Comparison of ENCODE assay signal across 23 cellular contexts in genomic region chr10:27019827-27020226, GRCh38.
A peak's percentile ranks its signal among the peaks of the same experiment; 100 is the strongest.
DNase-seq lines count a peak whose midpoint lies in the region; ATAC-seq and TF ChIP-seq lines count a peak whose summit lies in the region.
"Had no signal": no experiment of that assay in that cellular context is flagged by ENCODE, and none has a peak within 500 bp of the region (broad histone marks: within the 10 kb centered on the region; RNA-seq: fewer than 3 reads in every experiment).

No MANE protein-coding gene starts in this region.

- no peak overlapping the region for H3K27ac ChIP-seq in SK-N-SH (ENCODE audit: low read depth in 2 of 2, low read length in 1 of 2)
- H3K27ac ChIP-seq: C4-2B, HL-60, RWPE1, SJSA1 had no signal

- H3K4me3 ChIP-seq in SK-N-SH (ENCODE audit: low read depth in 2 of 2, low read length in 1 of 2) (no peak overlapping the region), fibroblast of mammary gland (ENCODE audit: control insufficient read depth, low read depth, low read length) (no peak overlapping the region)
- H3K4me3 ChIP-seq: SJSA1 had no signal

- no peaks in the 10 kb centered on the region for H3K4me1 ChIP-seq in SK-N-SH (ENCODE audit: control insufficient read depth in 1 of 2, insufficient read depth in 2 of 2, low read depth in 1 of 2, low read length in 1 of 2)
- H3K4me1 ChIP-seq: SJSA1 had no signal

- CTCF ChIA-PET in SK-N-SH (lab: Yijun Ruan, JAX) = no interaction called here

- ATAC-seq in SK-N-SH treated with all-trans-retinoic acid at 6 μM for 48 hours (no peak), HG03565 (IDR thresholded peaks at IDR 0.05; ENCODE audit: unreplicated experiment) (no peak)

- no peaks in the 10 kb centered on the region for H3K9me3 ChIP-seq in SK-N-SH
- H3K9me3 ChIP-seq: SJSA1 had no signal

- H3K79me2 ChIP-seq in SK-N-SH (ENCODE audit: insufficient read depth) = no peaks in the 10 kb centered on the region

- no peaks in the 10 kb centered on the region for H4K20me1 ChIP-seq in SK-N-SH (ENCODE audit: insufficient read depth)

- TF ChIP-seq CTCF in SK-N-SH (IDR thresholded peaks at IDR 0.05) (no peak), fibroblast of mammary gland (conservative IDR thresholded peaks at IDR 0.05; ENCODE audit: control insufficient read depth, insufficient read depth, low read depth, low read length) (no peak)

- no peak overlapping the region for H2AFZ ChIP-seq in SK-N-SH (ENCODE audit: low read depth)

- TF ChIP-seq EP300 in SK-N-SH (IDR thresholded peaks at IDR 0.05; ENCODE audit: borderline replicate concordance in 1 of 2, low read depth in 1 of 2, low read length in 1 of 2) = no peak

- POLR2A ChIA-PET in SK-N-SH (lab: Yijun Ruan, JAX) = no interaction called here

- no peaks in the 10 kb centered on the region for H3K27me3 ChIP-seq in SK-N-SH (ENCODE audit: insufficient read depth)
- H3K27me3 ChIP-seq: SJSA1 had no signal

- no peak for TF ChIP-seq RAD21 in SK-N-SH (IDR thresholded peaks at IDR 0.05; ENCODE audit: low read length)

- DNase-seq in SK-N-SH (no peak), RPMI7951 (ENCODE audit: low read depth) (peak; percentile 9), fibroblast of mammary gland (ENCODE audit: low read depth) (peak; percentile 20), pulmonary artery endothelial cell (ENCODE audit: low read depth, low spot score) (peak; percentile 10), AG08396 (ENCODE audit: low spot score) (no peak), NCI-H146 treated with DMSO at 0.1 percent for 48 hours (lab: John Stamatoyannopoulos, UW; ENCODE audit: unreplicated experiment) (no peak)
- DNase-seq: 8988T; COR-L47; DMS153; HCEC 1CT; Kasumi-1; NCI-H1105 treated with DMSO at 0.1 percent for 48 hours; NCI-H187; NCI-H226; NCI-H526 treated with DMSO at 0.1 percent for 48 hours; NK-92 treated with Interleukin-12 subunit alpha and Interleukin-12 subunit beta, amount 100 ng/mL, for 24 hours; OCI-M1 had no signal

- peaks cover 5 to 31% of the 10 kb centered on the region in 2 experiments for H3K36me3 ChIP-seq in SK-N-SH (replicated peaks in 1 of 2; ENCODE audit: control insufficient read depth in 1 of 2, insufficient read depth in 2 of 2, low read length in 1 of 2)

- no peak overlapping the region for H3K4me2 ChIP-seq in SK-N-SH

- WGBS in SK-N-SH (ENCODE audit: low lambda C conversion rate) = 85% methylated on average over 4 of the region's 4 CpGs

- H3K9ac ChIP-seq in SK-N-SH = no peak overlapping the region

- H3K9me2 ChIP-seq in SK-N-SH = no peaks in the 10 kb centered on the region

- H3F3A ChIP-seq in SK-N-SH (replicated peaks; ENCODE audit: insufficient read depth) = peaks cover 5% of the 10 kb centered on the region

TF ChIP-seq in SK-N-SH treated with all-trans-retinoic acid at 6 μM for 48 hours, 23 proteins besides CTCF, POLR2A, EP300 and RAD21:
- TF ChIP-seq ZFP3 (CRISPR knock-in tag; IDR thresholded peaks at IDR 0.05) (peak; percentile 76; the same call in 1 of the 2 replicates), PPARA (CRISPR knock-in tag; IDR thresholded peaks at IDR 0.05; ENCODE audit: borderline replicate concordance) (no peak), ZNF70 (CRISPR knock-in tag; IDR thresholded peaks at IDR 0.05) (no peak), ISL1 (CRISPR knock-in tag; IDR thresholded peaks at IDR 0.05) (no peak)

TF ChIP-seq in SK-N-SH, 30 proteins besides CTCF, POLR2A, EP300 and RAD21:
- TF ChIP-seq USF2 (IDR thresholded peaks at IDR 0.05; ENCODE audit: borderline replicate concordance, low read depth, low read length) (no peak), RFX5 (IDR thresholded peaks at IDR 0.05; ENCODE audit: low read length) (no peak), MAX (IDR thresholded peaks at IDR 0.05; ENCODE audit: low read depth) (no peak), ZBTB33 (IDR thresholded peaks at IDR 0.05; ENCODE audit: borderline replicate concordance, low read depth) (no peak), JUND (IDR thresholded peaks at IDR 0.05) (no peak), RXRA (IDR thresholded peaks at IDR 0.05; ENCODE audit: borderline replicate concordance, low read depth) (no peak), EZH2phosphoT487 (IDR thresholded peaks at IDR 0.05; ENCODE audit: borderline replicate concordance, low read depth) (no peak), NFIC (IDR thresholded peaks at IDR 0.05; ENCODE audit: borderline replicate concordance) (no peak), TEAD4 (IDR thresholded peaks at IDR 0.05; ENCODE audit: borderline replicate concordance, insufficient read depth) (no peak), SMC3 (IDR thresholded peaks at IDR 0.05; ENCODE audit: low read depth, low read length) (no peak), NRF1 (IDR thresholded peaks at IDR 0.05; ENCODE audit: low read depth, low read length) (no peak), MEF2A (IDR thresholded peaks at IDR 0.05; ENCODE audit: borderline replicate concordance, low read depth) (no peak), POLR2AphosphoS5 (IDR thresholded peaks at IDR 0.05; ENCODE audit: low read depth, low read length) (no peak), FOXM1 (IDR thresholded peaks at IDR 0.05; ENCODE audit: low read depth) (no peak), REST (IDR thresholded peaks at IDR 0.05; ENCODE audit: low read depth, low read length) (no peak), IRF3 (IDR thresholded peaks at IDR 0.05; ENCODE audit: low read depth, low read length) (no peak), SIN3A (IDR thresholded peaks at IDR 0.05; ENCODE audit: borderline replicate concordance, low read depth, low read length) (no peak), CHD2 (IDR thresholded peaks at IDR 0.05; ENCODE audit: low read length, partially characterized antibody) (no peak), FOXJ3 (CRISPR knock-in tag; IDR thresholded peaks at IDR 0.05) (no peak)

Comparison
In these comparisons a context has a peak if more than half of its experiments do, and no peak if none do; other contexts are left out.
1. DNase-seq: peak in RPMI7951 (single experiment), fibroblast of mammary gland (single experiment) and pulmonary artery endothelial cell (single experiment); none in SK-N-SH (single experiment), AG08396 (single experiment) and NCI-H146 treated with DMSO at 0.1 percent for 48 hours (single experiment).